7 cellular contexts compared by ENCODE assay signal in genomic region chr17:64989756-64990155, GRCh38.
DNase-seq lines count a peak whose midpoint lies in the region; ATAC-seq, FAIRE-seq and TF ChIP-seq lines count a peak whose summit lies in the region.
"Not testable (repeated sequence)": the region's sequence is repeated elsewhere in the genome, so short reads cannot be mapped to it uniquely, and the experiment has no call there.

No MANE protein-coding gene starts in this region.

- DNase-seq in caudate nucleus (lab: John Stamatoyannopoulos, UW); kidney; psoas muscle: not testable (repeated sequence)

- TF ChIP-seq EP300 in gastroesophageal sphincter (IDR thresholded peaks at IDR 0.05), result not testable (repeated sequence)

- not testable (repeated sequence) for H3K4me3 ChIP-seq in DOHH2 (ENCODE audit: low read length); SU-DHL-6 (ENCODE audit: insufficient read depth, low read length, poor library complexity, severe bottlenecking); gastroesophageal sphincter; kidney (ENCODE audit: low read length in 2 of 2); psoas muscle; stomach smooth muscle (ENCODE audit: low read length in 2 of 2)

- H3K9me3 ChIP-seq in DOHH2 (ENCODE audit: control insufficient read depth, insufficient read depth, low read length); SU-DHL-6 (ENCODE audit: insufficient read depth, low read length); gastroesophageal sphincter; kidney (ENCODE audit: control insufficient read depth in 1 of 2, low read length in 2 of 2); psoas muscle; stomach smooth muscle (ENCODE audit: control insufficient read depth in 2 of 2, low read length in 2 of 2): not testable (repeated sequence)

- WGBS in gastroesophageal sphincter (ENCODE audit: low coverage in 1 of 2), 2 donors, result 64 to 77% methylated on average over 2 to 3 of the region's 3 CpGs
- 96 to 98% (median 98%) methylated on average over 3 of the region's 3 CpGs for WGBS in psoas muscle, 3 donors

- H3K27ac ChIP-seq in DOHH2 (ENCODE audit: low read depth, low read length), result peak overlapping the region; percentile 94
- peak overlapping the region; percentile 99 for H3K27ac ChIP-seq in SU-DHL-6 (ENCODE audit: low read depth, low read length)
- peak overlapping the region; percentile 85 for H3K27ac ChIP-seq in caudate nucleus (ENCODE audit: low read depth, low read length)
- H3K27ac ChIP-seq in gastroesophageal sphincter, result peak overlapping the region; percentile 54 to 84 (median 82)
- peak overlapping the region; percentile 73 to 78 for H3K27ac ChIP-seq in kidney (ENCODE audit: low read depth in 2 of 2, low read length in 2 of 2)
- H3K27ac ChIP-seq in psoas muscle, result peak overlapping the region; percentile 97
- H3K27ac ChIP-seq in stomach smooth muscle (ENCODE audit: low read length), result peak overlapping the region; percentile 91

- not testable (repeated sequence) for ATAC-seq in gastroesophageal sphincter, psoas muscle

- not testable (repeated sequence) for H3K27me3 ChIP-seq in DOHH2 (ENCODE audit: control insufficient read depth, low read length); SU-DHL-6 (ENCODE audit: low read length); gastroesophageal sphincter; psoas muscle (ENCODE audit: insufficient read depth in 3 of 3, low read length in 2 of 3); stomach smooth muscle (ENCODE audit: control insufficient read depth in 1 of 2, insufficient read depth in 2 of 2, low read length in 2 of 2)

- not testable (repeated sequence) for H3K79me2 ChIP-seq in DOHH2 (ENCODE audit: control insufficient read depth, low read length); SU-DHL-6 (ENCODE audit: insufficient read depth, low read length)

- H3K36me3 ChIP-seq in DOHH2 (ENCODE audit: control insufficient read depth, low read length); SU-DHL-6 (ENCODE audit: low read length); gastroesophageal sphincter; kidney (ENCODE audit: control insufficient read depth in 1 of 2, insufficient read depth in 2 of 2, low read length in 2 of 2); psoas muscle (ENCODE audit: insufficient read depth in 1 of 2, low read depth in 1 of 2); stomach smooth muscle (ENCODE audit: control insufficient read depth in 2 of 2, insufficient read depth in 2 of 2, low read length in 2 of 2): not testable (repeated sequence)

- not testable (repeated sequence) for H3K4me2 ChIP-seq in DOHH2 (ENCODE audit: low read length)
- peak overlapping the region; percentile 72 for H3K4me2 ChIP-seq in SU-DHL-6 (ENCODE audit: low read depth, low read length, poor library complexity, severe bottlenecking)

- FAIRE-seq in kidney (lab: Jason Lieb, UNC), result not testable (repeated sequence)

- not testable (repeated sequence) for TF ChIP-seq POLR2A in gastroesophageal sphincter (IDR thresholded peaks at IDR 0.05)

- H3K9me2 ChIP-seq in DOHH2 (replicated peaks; ENCODE audit: control insufficient read depth, low read length); SU-DHL-6 (replicated peaks; ENCODE audit: insufficient read depth, low read length): not testable (repeated sequence)

- TF ChIP-seq CTCF in DOHH2 (IDR thresholded peaks at IDR 0.05; ENCODE audit: low read depth, low read length, poor library complexity, severe bottlenecking); SU-DHL-6 (IDR thresholded peaks at IDR 0.05; ENCODE audit: insufficient read depth, low read length, poor library complexity, severe bottlenecking); gastroesophageal sphincter (IDR thresholded peaks at IDR 0.05); kidney (IDR thresholded peaks at IDR 0.05; ENCODE audit: borderline replicate concordance, extremely low read depth, insufficient read depth); psoas muscle (IDR thresholded peaks at IDR 0.05): not testable (repeated sequence)

- H3F3A ChIP-seq in DOHH2 (ENCODE audit: control insufficient read depth, insufficient read depth) (peaks cover 27% of the 10 kb centered on the region), SU-DHL-6 (ENCODE audit: insufficient read depth) (peaks cover 52% of the 10 kb centered on the region)

- H2AFZ ChIP-seq in SU-DHL-6 (ENCODE audit: low read depth, low read length, severe bottlenecking), result not testable (repeated sequence)

- not testable (repeated sequence) for H4K20me1 ChIP-seq in DOHH2 (ENCODE audit: control insufficient read depth, insufficient read depth, low read depth, low read length); SU-DHL-6 (ENCODE audit: low read depth, low read length)

- peaks cover 93% of the 10 kb centered on the region for H3K4me1 ChIP-seq in DOHH2 (ENCODE audit: control insufficient read depth, low read length)
- peaks cover 0 to 50% (median 0%) of the 10 kb centered on the region in 3 donors for H3K4me1 ChIP-seq in gastroesophageal sphincter
- H3K4me1 ChIP-seq in kidney (ENCODE audit: control insufficient read depth in 1 of 2, insufficient read depth in 1 of 2, low read depth in 1 of 2, low read length in 2 of 2), result peaks cover 23 to 29% of the 10 kb centered on the region in 2 donors
- peaks cover 39% of the 10 kb centered on the region for H3K4me1 ChIP-seq in psoas muscle
- H3K4me1 ChIP-seq in stomach smooth muscle (ENCODE audit: control insufficient read depth, insufficient read depth, low read length), result peaks cover 24% of the 10 kb centered on the region

- intact Hi-C loops in kidney (cut with DNase I), result not testable (repeated sequence)
- intact Hi-C loops in psoas muscle (cut with DNase I), result loop anchor here in 1 of 2 donors (2.0 kb wide), 1 partner anchor 67 kb away; the partner anchor contains the start of gene GNA13

- H3K9ac ChIP-seq in SU-DHL-6 (ENCODE audit: low read length), result peak overlapping the region; percentile 66
- not testable (repeated sequence) for H3K9ac ChIP-seq in kidney (ENCODE audit: low read length in 2 of 2); stomach smooth muscle (ENCODE audit: low read length in 2 of 2)
